ENCODE assay signal across 10 cellular contexts in the genomic region with DNA sequence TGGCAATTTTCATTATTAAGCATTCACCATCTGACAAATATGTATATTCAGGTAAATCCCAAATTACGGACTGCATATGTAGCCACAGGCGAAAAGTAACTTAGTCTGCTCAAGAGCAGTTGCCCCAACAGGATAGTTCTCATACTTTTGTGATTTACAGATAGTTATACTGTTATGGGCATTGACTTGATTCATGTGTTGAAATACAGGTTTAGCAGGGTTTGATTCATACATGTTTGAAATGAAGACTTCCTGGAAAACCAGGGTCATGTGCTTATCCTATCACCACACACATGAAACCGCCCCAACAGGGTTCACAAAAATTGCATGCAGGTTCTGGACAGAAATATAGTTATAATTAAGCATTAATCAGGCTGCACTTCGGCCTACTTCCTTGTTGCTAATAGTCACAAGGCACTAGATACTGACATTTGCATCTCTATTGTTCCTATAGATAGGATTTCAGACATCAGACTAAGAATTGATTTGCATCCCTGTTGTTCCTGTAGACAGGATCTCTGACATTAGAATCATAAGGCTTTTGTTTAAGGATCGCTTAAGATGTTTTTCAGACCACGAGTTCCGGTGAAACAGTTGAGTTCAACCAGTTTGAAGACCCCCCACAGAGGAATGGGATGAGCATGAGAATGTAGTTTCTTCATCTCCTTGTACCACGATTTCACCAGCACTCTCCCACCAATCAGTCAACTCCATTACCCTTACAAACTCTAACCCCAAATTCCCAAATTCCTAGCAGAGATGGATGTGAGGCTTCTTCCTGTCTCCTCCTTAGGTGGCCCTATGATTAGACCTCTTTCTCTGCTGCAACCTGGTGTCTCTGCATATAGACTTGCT. TPM values are rescaled to one million over a fixed set of nuclear protein-coding genes. Genes with fewer than 3 reads are reported as not detected.
DNase-seq lines count a peak whose midpoint lies in the region; ATAC-seq lines count a peak whose summit lies in the region.
"Had no signal": no experiment of that assay in that cellular context is flagged by ENCODE, and none has a peak within 500 bp of the region (broad histone marks: within the 10 kb centered on the region; RNA-seq: fewer than 3 reads in every experiment).

No MANE protein-coding gene starts in this region.

- no peaks in the 10 kb centered on the region for H3K27me3 Mint-ChIP-seq in activated naive CD8-positive, alpha-beta T cell treated with anti-CD3 and anti-CD28 coated beads, Interleukin-2, amount 50 U/mL, for 24 hours
- H3K27me3 Mint-ChIP-seq in naive B cell = no peaks in the 10 kb centered on the region

- H3K4me1 Mint-ChIP-seq in activated naive CD8-positive, alpha-beta T cell treated with anti-CD3 and anti-CD28 coated beads, Interleukin-2, amount 50 U/mL, for 24 hours = peaks cover 29% of the 10 kb centered on the region
- H3K4me1 Mint-ChIP-seq in naive B cell = peaks cover 18 to 34% (median 25%) of the 10 kb centered on the region in 3 donors

- H3K4me3 ChIP-seq in HUES6 (ENCODE audit: low read depth, low read length) = peak overlapping the region; percentile 88
- H3K4me3 ChIP-seq: cardiac muscle cell had no signal

- H3K9ac ChIP-seq in HUES6 (ENCODE audit: low read length) = peak overlapping the region; percentile 96

- H3K4me3 Mint-ChIP-seq in activated naive CD8-positive, alpha-beta T cell treated with anti-CD3 and anti-CD28 coated beads, Interleukin-2, amount 50 U/mL, for 24 hours = peak overlapping the region; percentile 96
- H3K4me3 Mint-ChIP-seq in naive B cell = peak overlapping the region; percentile 30 to 97 (median 68)

- H3K27me3 ChIP-seq in HUES6 (ENCODE audit: control insufficient read depth, insufficient read depth, low read length) = no peaks in the 10 kb centered on the region
- H3K27me3 ChIP-seq: cardiac muscle cell had no signal

- H3K36me3 Mint-ChIP-seq in activated naive CD8-positive, alpha-beta T cell treated with anti-CD3 and anti-CD28 coated beads, Interleukin-2, amount 50 U/mL, for 24 hours (ENCODE audit: low read depth) = peaks cover 3% of the 10 kb centered on the region
- no peaks in the 10 kb centered on the region for H3K36me3 Mint-ChIP-seq in naive B cell

- peaks cover 35% of the 10 kb centered on the region for H3K4me1 ChIP-seq in HUES6 (ENCODE audit: control insufficient read depth, insufficient read depth, low read length)

- peak overlapping the region; percentile 20 for H3K27ac Mint-ChIP-seq in activated naive CD8-positive, alpha-beta T cell treated with anti-CD3 and anti-CD28 coated beads, Interleukin-2, amount 50 U/mL, for 24 hours
- H3K27ac Mint-ChIP-seq in naive B cell = peak overlapping the region; percentile 36 to 92 (median 80)

- no peaks in the 10 kb centered on the region for H3K9me3 ChIP-seq in HUES6 (ENCODE audit: control insufficient read depth, insufficient read depth, low read depth, low read length)

- peak overlapping the region; percentile 95 for H3K27ac ChIP-seq in HUES6 (ENCODE audit: low read depth, low read length)
- H3K27ac ChIP-seq: cardiac muscle cell had no signal

- DNase-seq in DMS153 (lab: John Stamatoyannopoulos, UW) (peak; percentile 44), naive B cell (no peak), activated gamma-delta T cell (lab: John Stamatoyannopoulos, UW) (no peak)
- DNase-seq in activated naive CD8-positive, alpha-beta T cell treated with anti-CD3 and anti-CD28 coated beads, Interleukin-2, amount 50 U/mL, for 24 hours = no peak
- DNase-seq in stimulated activated CD4-positive, alpha-beta T cell treated with anti-CD3 and anti-CD28 coated beads, Interleukin-4, amount 100 ng/mL, for 4 hours = no peak
- DNase-seq: NCI-H1417 had no signal

- no peak for ATAC-seq in activated naive CD8-positive, alpha-beta T cell treated with anti-CD3 and anti-CD28 coated beads, Interleukin-2, amount 50 U/mL, for 24 hours
- ATAC-seq in naive B cell (ENCODE audit: low read depth in 2 of 2) (no peak), GM18519 (IDR thresholded peaks at IDR 0.05; ENCODE audit: low FRiP score, unreplicated experiment) (no peak), HG02981 (IDR thresholded peaks at IDR 0.05; ENCODE audit: unreplicated experiment) (no peak)

- no peaks in the 10 kb centered on the region for H3K9me3 Mint-ChIP-seq in activated naive CD8-positive, alpha-beta T cell treated with anti-CD3 and anti-CD28 coated beads, Interleukin-2, amount 50 U/mL, for 24 hours
- H3K9me3 Mint-ChIP-seq in naive B cell = no peaks in the 10 kb centered on the region

- H3K36me3 ChIP-seq in HUES6 (ENCODE audit: control insufficient read depth, insufficient read depth, low read length) = peaks cover 6% of the 10 kb centered on the region; the same call in 1 of the 2 replicates
- H3K36me3 ChIP-seq: cardiac muscle cell had no signal

RNA-seq across cellular contexts. Expression of a gene that starts 2.0 kb away (rescaled TPM):
- polyA plus RNA-seq in naive B cell (ENCODE audit: low read depth in 6 of 6) = 10 to 100 TPM in 2 of 6 donors, 1 to 10 TPM in 4; 7.2 to 21.7 (median 9.3) TPM

RNA-seq across cellular contexts. Expression of a gene that starts 19.1 kb away (rescaled TPM):
- 1 to 10 TPM in 3 of 6 donors, under 1 TPM in 2, not detected in 1; 0.70 to 1.9 (median 1.7) TPM for polyA plus RNA-seq in naive B cell (ENCODE audit: low read depth in 6 of 6)

RNA-seq across cellular contexts. Expression of a gene that starts 50.1 kb away (rescaled TPM):
- polyA plus RNA-seq in naive B cell (ENCODE audit: low read depth in 6 of 6) = 1 to 10 TPM in 2 of 6 donors, under 1 TPM in 3, not detected in 1; 0.94 to 1.6 (median 0.98) TPM

RNA-seq across cellular contexts. Expression of a gene that starts 54.7 kb away (rescaled TPM):
- polyA plus RNA-seq in naive B cell (ENCODE audit: low read depth in 6 of 6) = 10 to 100 TPM in 1 of 6 donors, 1 to 10 TPM in 5; 3.6 to 15.1 (median 6.3) TPM
